2 cellular contexts compared by ENCODE assay signal in the genomic region with DNA sequence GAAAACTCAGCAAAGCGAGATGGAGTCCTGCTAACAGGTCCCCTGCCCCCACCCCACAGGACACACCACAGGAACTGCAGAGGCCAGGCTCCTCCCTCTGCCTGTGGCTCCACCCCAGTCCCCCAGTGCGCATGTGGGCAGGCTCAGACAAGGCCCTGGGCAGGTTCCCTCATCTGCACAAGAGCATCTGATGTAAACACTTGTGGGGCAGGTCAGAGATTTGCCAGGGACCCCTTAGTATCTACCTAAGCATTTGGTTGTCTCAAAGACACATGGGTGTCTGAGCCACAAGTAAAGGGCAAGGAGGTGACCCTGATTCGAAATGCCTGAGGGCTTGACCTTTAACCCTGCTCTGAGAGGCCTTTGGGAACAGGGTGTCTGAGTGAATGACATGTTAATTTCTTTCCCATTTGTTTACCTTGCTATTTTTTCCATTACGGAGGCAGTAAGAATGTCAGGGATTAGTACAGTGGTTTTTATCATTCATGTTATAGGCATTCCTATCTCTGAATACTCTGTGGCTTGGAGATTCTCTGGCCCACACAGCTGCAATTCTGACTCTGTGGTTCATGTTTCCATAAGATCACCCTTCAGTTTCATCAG.
TF ChIP-seq lines count a peak whose summit lies in the region.

No MANE protein-coding gene starts in this region.

TF ChIP-seq in HepG2, 621 proteins besides CTCF, POLR2A, EP300 and RAD21:
- TF ChIP-seq ZNF737 (CRISPR knock-in tag; IDR thresholded peaks at IDR 0.05; ENCODE audit: borderline replicate concordance) = no peak
- TF ChIP-seq, protein P1, sequence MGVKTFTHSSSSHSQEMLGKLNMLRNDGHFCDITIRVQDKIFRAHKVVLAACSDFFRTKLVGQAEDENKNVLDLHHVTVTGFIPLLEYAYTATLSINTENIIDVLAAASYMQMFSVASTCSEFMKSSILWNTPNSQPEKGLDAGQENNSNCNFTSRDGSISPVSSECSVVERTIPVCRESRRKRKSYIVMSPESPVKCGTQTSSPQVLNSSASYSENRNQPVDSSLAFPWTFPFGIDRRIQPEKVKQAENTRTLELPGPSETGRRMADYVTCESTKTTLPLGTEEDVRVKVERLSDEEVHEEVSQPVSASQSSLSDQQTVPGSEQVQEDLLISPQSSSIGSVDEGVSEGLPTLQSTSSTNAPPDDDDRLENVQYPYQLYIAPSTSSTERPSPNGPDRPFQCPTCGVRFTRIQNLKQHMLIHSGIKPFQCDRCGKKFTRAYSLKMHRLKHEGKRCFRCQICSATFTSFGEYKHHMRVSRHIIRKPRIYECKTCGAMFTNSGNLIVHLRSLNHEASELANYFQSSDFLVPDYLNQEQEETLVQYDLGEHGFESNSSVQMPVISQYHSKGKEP (CRISPR knock-in tag; IDR thresholded peaks at IDR 0.05) = no peak
- TF ChIP-seq, protein P2, sequence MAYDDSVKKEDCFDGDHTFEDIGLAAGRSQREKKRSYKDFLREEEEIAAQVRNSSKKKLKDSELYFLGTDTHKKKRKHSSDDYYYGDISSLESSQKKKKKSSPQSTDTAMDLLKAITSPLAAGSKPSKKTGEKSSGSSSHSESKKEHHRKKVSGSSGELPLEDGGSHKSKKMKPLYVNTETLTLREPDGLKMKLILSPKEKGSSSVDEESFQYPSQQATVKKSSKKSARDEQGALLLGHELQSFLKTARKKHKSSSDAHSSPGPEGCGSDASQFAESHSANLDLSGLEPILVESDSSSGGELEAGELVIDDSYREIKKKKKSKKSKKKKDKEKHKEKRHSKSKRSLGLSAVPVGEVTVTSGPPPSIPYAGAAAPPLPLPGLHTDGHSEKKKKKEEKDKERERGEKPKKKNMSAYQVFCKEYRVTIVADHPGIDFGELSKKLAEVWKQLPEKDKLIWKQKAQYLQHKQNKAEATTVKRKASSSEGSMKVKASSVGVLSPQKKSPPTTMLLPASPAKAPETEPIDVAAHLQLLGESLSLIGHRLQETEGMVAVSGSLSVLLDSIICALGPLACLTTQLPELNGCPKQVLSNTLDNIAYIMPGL (CRISPR knock-in tag; IDR thresholded peaks at IDR 0.05; ENCODE audit: borderline replicate concordance in 1 of 2, low read depth in 1 of 2) = no peak
- no peak for TF ChIP-seq TCF12 (IDR thresholded peaks at IDR 0.05)
- no peak for TF ChIP-seq TCF12 (CRISPR knock-in tag; IDR thresholded peaks at IDR 0.05)
- TF ChIP-seq, protein P3, sequence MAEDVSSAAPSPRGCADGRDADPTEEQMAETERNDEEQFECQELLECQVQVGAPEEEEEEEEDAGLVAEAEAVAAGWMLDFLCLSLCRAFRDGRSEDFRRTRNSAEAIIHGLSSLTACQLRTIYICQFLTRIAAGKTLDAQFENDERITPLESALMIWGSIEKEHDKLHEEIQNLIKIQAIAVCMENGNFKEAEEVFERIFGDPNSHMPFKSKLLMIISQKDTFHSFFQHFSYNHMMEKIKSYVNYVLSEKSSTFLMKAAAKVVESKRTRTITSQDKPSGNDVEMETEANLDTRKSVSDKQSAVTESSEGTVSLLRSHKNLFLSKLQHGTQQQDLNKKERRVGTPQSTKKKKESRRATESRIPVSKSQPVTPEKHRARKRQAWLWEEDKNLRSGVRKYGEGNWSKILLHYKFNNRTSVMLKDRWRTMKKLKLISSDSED (CRISPR knock-in tag; IDR thresholded peaks at IDR 0.05) = no peak
- TF ChIP-seq NFIC (IDR thresholded peaks at IDR 0.05; ENCODE audit: low read length) = no peak
- no peak for TF ChIP-seq KDM3A (CRISPR knock-in tag; IDR thresholded peaks at IDR 0.05; ENCODE audit: low read depth)
- no peak for TF ChIP-seq REPIN1 (CRISPR knock-in tag; IDR thresholded peaks at IDR 0.05; ENCODE audit: borderline replicate concordance, low read depth)

TF ChIP-seq in WTC11, 78 proteins besides CTCF, POLR2A, EP300 and RAD21:
- TF ChIP-seq ZNF671 (CRISPR knock-in tag; IDR thresholded peaks at IDR 0.05) (no peak), FOXP1 (CRISPR knock-in tag; IDR thresholded peaks at IDR 0.05; ENCODE audit: borderline replicate concordance) (no peak)
- TF ChIP-seq, protein P4, sequence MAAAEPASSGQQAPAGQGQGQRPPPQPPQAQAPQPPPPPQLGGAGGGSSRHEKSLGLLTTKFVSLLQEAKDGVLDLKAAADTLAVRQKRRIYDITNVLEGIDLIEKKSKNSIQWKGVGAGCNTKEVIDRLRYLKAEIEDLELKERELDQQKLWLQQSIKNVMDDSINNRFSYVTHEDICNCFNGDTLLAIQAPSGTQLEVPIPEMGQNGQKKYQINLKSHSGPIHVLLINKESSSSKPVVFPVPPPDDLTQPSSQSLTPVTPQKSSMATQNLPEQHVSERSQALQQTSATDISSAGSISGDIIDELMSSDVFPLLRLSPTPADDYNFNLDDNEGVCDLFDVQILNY (CRISPR knock-in tag; IDR thresholded peaks at IDR 0.05) = no peak
- TF ChIP-seq, protein P5, sequence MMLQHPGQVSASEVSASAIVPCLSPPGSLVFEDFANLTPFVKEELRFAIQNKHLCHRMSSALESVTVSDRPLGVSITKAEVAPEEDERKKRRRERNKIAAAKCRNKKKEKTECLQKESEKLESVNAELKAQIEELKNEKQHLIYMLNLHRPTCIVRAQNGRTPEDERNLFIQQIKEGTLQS (CRISPR knock-in tag; conservative IDR thresholded peaks at IDR 0.05) = no peak
